Comparison of ENCODE assay signal across 19 cellular contexts in genomic region chr14:76784266-76784874, GRCh38. TPM values are rescaled to one million over a fixed set of nuclear protein-coding genes. Genes with fewer than 3 reads are reported as not detected.
A peak's percentile ranks its signal among the peaks of the same experiment; 100 is the strongest.
DNase-seq lines count a peak whose midpoint lies in the region; ATAC-seq and TF ChIP-seq lines count a peak whose summit lies in the region.
"Had no signal": no experiment of that assay in that cellular context is flagged by ENCODE, and none has a peak within 500 bp of the region (broad histone marks: within the 10 kb centered on the region; RNA-seq: fewer than 3 reads in every experiment).

No MANE protein-coding gene starts in this region.

- H3K36me3 ChIP-seq in endodermal cell (ENCODE audit: control insufficient read depth, insufficient read depth, low read length) = peaks cover 42% of the 10 kb centered on the region
- H3K36me3 ChIP-seq: ovary had no signal

- no peak overlapping the region for H3K4me3 Mint-ChIP-seq in CD4-positive, alpha-beta T cell
- H3K4me3 Mint-ChIP-seq in nephron = no peak overlapping the region
- H3K4me3 Mint-ChIP-seq in endodermal cell = no peak overlapping the region
- H3K4me3 Mint-ChIP-seq in activated T-helper 2 cell treated with anti-CD3 and anti-CD28 coated beads, Interferon-gamma antibody, Interleukin-2, Interleukin-4, amounts not matched to agents 10 μg/mL and 5 μg/mL and 100 μg/mL, durations not matched to agents 14 hours and 24 hours and 36 hours (ENCODE audit: low read depth) = no peak overlapping the region

- H3K27ac Mint-ChIP-seq in CD4-positive, alpha-beta T cell = peak overlapping the region; percentile 59
- H3K27ac Mint-ChIP-seq in nephron (peak overlapping the region; percentile 0 to 85 (median 1)), endodermal cell (no peak overlapping the region)
- no peak overlapping the region for H3K27ac Mint-ChIP-seq in activated T-helper 2 cell treated with anti-CD3 and anti-CD28 coated beads, Interferon-gamma antibody, Interleukin-2, Interleukin-4, amounts not matched to agents 10 μg/mL and 5 μg/mL and 100 μg/mL, durations not matched to agents 14 hours and 24 hours and 36 hours

- no peaks in the 10 kb centered on the region for H3K4me1 ChIP-seq in endodermal cell (ENCODE audit: control insufficient read depth, insufficient read depth, low read length)
- H3K4me1 ChIP-seq: HAP-1 had no signal

- ATAC-seq in CD4-positive, alpha-beta T cell (ENCODE audit: poor library complexity) = no peak
- peak; percentile 5 for ATAC-seq in GM19043 (IDR thresholded peaks at IDR 0.05; ENCODE audit: low read depth, unreplicated experiment)
- no peak for ATAC-seq in GM19463 (IDR thresholded peaks at IDR 0.05; ENCODE audit: unreplicated experiment)

- intact Hi-C loops in CD4-positive, alpha-beta T cell (cut with DNase I, micrococcal nuclease) = loop anchor here (1.0 kb wide), 2 partner anchors 70 to 74 kb away; no protein-coding TSS in a partner anchor
- intact Hi-C loops in activated T-helper 2 cell treated with anti-CD3 and anti-CD28 coated beads, Interferon-gamma antibody, Interleukin-2, Interleukin-4, amounts not matched to agents 10 μg/mL and 5 μg/mL and 100 μg/mL, durations not matched to agents 14 hours and 24 hours and 36 hours (cut with micrococcal nuclease) = loop anchor here (1.0 to 2.0 kb wide), 2 partner anchors 24 to 74 kb away; partner anchors contain the start of gene VASH1

- DNase-seq in CD4-positive, alpha-beta T cell = no peak
- no peak for DNase-seq in LoVo (ENCODE audit: low spot score)
- no peak for DNase-seq in endodermal cell
- DNase-seq in activated T-helper 2 cell treated with anti-CD3 and anti-CD28 coated beads, Interferon-gamma antibody, Interleukin-2, Interleukin-4, amounts not matched to agents 10 μg/mL and 5 μg/mL and 100 μg/mL, durations not matched to agents 14 hours and 24 hours and 36 hours (ENCODE audit: low spot score) = no peak
- DNase-seq: cortex of kidney had no signal

- peaks cover 70% of the 10 kb centered on the region for H3K36me3 Mint-ChIP-seq in CD4-positive, alpha-beta T cell (ENCODE audit: low read depth)
- H3K36me3 Mint-ChIP-seq in nephron (ENCODE audit: low read depth) (peaks cover 51% of the 10 kb centered on the region), endodermal cell (ENCODE audit: low read depth) (peaks cover 39% of the 10 kb centered on the region)
- peaks cover 39% of the 10 kb centered on the region for H3K36me3 Mint-ChIP-seq in activated T-helper 2 cell treated with anti-CD3 and anti-CD28 coated beads, Interferon-gamma antibody, Interleukin-2, Interleukin-4, amounts not matched to agents 10 μg/mL and 5 μg/mL and 100 μg/mL, durations not matched to agents 14 hours and 24 hours and 36 hours (ENCODE audit: low read depth)

- CTCF ChIA-PET in CD4-positive, alpha-beta T cell (lab: Charles Lee) = interaction anchor here (0.6 to 3.0 kb wide), 15 partner anchors 15 to 733 kb away, joined by 3 to 30 read pairs (median 4); partner anchors contain the start of gene ANGEL1

- no peaks in the 10 kb centered on the region for H3K27me3 ChIP-seq in CD4-positive, alpha-beta T cell (ENCODE audit: control insufficient read depth, insufficient read depth, low read length)
- no peaks in the 10 kb centered on the region for H3K27me3 ChIP-seq in endodermal cell (ENCODE audit: control insufficient read depth, insufficient read depth, low read length, poor library complexity, severe bottlenecking)
- H3K27me3 ChIP-seq: left lung, ovary had no signal

- H3K4me3 ChIP-seq in endodermal cell (ENCODE audit: low read length) = no peak overlapping the region
- H3K4me3 ChIP-seq: HAP-1, K562, left lung, ovary, skin epidermis had no signal

- POLR2A ChIA-PET in CD4-positive, alpha-beta T cell (lab: Charles Lee) = interaction anchor here (1.9 kb wide), 1 partner anchor 28 kb away, joined by 5 read pairs; the partner anchor contains the start of gene ANGEL1

- 89% methylated on average over 4 to 6 of the region's 6 CpGs for WGBS in endodermal cell (ENCODE audit: insufficient coverage in 1 of 2, insufficient read length in 1 of 2), 2 experiments

- no peaks in the 10 kb centered on the region for H3K27me3 Mint-ChIP-seq in CD4-positive, alpha-beta T cell
- H3K27me3 Mint-ChIP-seq in nephron (ENCODE audit: low read depth) = no peaks in the 10 kb centered on the region
- H3K27me3 Mint-ChIP-seq in endodermal cell (ENCODE audit: insufficient read depth) = no peaks in the 10 kb centered on the region
- no peaks in the 10 kb centered on the region for H3K27me3 Mint-ChIP-seq in activated T-helper 2 cell treated with anti-CD3 and anti-CD28 coated beads, Interferon-gamma antibody, Interleukin-2, Interleukin-4, amounts not matched to agents 10 μg/mL and 5 μg/mL and 100 μg/mL, durations not matched to agents 14 hours and 24 hours and 36 hours (ENCODE audit: low read depth)

- no peak for TF ChIP-seq CTCF in CD4-positive, alpha-beta T cell (IDR thresholded peaks at IDR 0.05)
- TF ChIP-seq CTCF in nephron (IDR thresholded peaks at IDR 0.05; ENCODE audit: unreplicated experiment in 3 of 3) = no peak
- no peak for TF ChIP-seq CTCF in endodermal cell (conservative IDR thresholded peaks at IDR 0.05)

- no peaks in the 10 kb centered on the region for H3K9me3 Mint-ChIP-seq in CD4-positive, alpha-beta T cell
- H3K9me3 Mint-ChIP-seq in nephron (no peaks in the 10 kb centered on the region), endodermal cell (no peaks in the 10 kb centered on the region)
- no peaks in the 10 kb centered on the region for H3K9me3 Mint-ChIP-seq in activated T-helper 2 cell treated with anti-CD3 and anti-CD28 coated beads, Interferon-gamma antibody, Interleukin-2, Interleukin-4, amounts not matched to agents 10 μg/mL and 5 μg/mL and 100 μg/mL, durations not matched to agents 14 hours and 24 hours and 36 hours

- no peaks in the 10 kb centered on the region for H3K9me3 ChIP-seq in CD4-positive, alpha-beta T cell (ENCODE audit: control insufficient read depth, low read length)
- no peaks in the 10 kb centered on the region for H3K9me3 ChIP-seq in endodermal cell (ENCODE audit: control insufficient read depth, low read length)
- H3K9me3 ChIP-seq: HAP-1, left lung, ovary had no signal

- no peak overlapping the region for H3K27ac ChIP-seq in CD4-positive, alpha-beta T cell (ENCODE audit: low read depth, low read length)
- H3K27ac ChIP-seq in cingulate gyrus (ENCODE audit: low read depth, low read length) (peak overlapping the region; percentile 81), endodermal cell (ENCODE audit: low read depth, low read length) (no peak overlapping the region)
- H3K27ac ChIP-seq: epithelial cell of prostate, ovary, RWPE1, VCaP had no signal

- H3K4me1 Mint-ChIP-seq in CD4-positive, alpha-beta T cell (ENCODE audit: low read depth) = peaks cover 23% of the 10 kb centered on the region
- peaks cover 42% of the 10 kb centered on the region for H3K4me1 Mint-ChIP-seq in nephron
- peaks cover 2% of the 10 kb centered on the region for H3K4me1 Mint-ChIP-seq in endodermal cell
- peaks cover 32% of the 10 kb centered on the region for H3K4me1 Mint-ChIP-seq in activated T-helper 2 cell treated with anti-CD3 and anti-CD28 coated beads, Interferon-gamma antibody, Interleukin-2, Interleukin-4, amounts not matched to agents 10 μg/mL and 5 μg/mL and 100 μg/mL, durations not matched to agents 14 hours and 24 hours and 36 hours (ENCODE audit: low read depth)

- no peak overlapping the region for H3K9ac ChIP-seq in endodermal cell (ENCODE audit: extremely low read depth, low read length, poor library complexity, severe bottlenecking)

RNA-seq across cellular contexts. Expression of gene VASH1, which starts 23.1 kb away (rescaled TPM):
- total RNA-seq in CD4-positive, alpha-beta T cell = 1 to 10 TPM; 7.3 to 9.2 TPM
- 10 to 100 TPM; 10.3 to 19.8 TPM for total RNA-seq in endodermal cell
- polyA plus RNA-seq in endodermal cell (2013, experiment 1 of 2) = 39.3 TPM
- 42.6 TPM for polyA plus RNA-seq in endodermal cell (2013, experiment 2 of 2)
- total RNA-seq in activated T-helper 2 cell treated with anti-CD3 and anti-CD28 coated beads, Interferon-gamma antibody, Interleukin-2, Interleukin-4, amounts not matched to agents 10 μg/mL and 5 μg/mL and 100 μg/mL, durations not matched to agents 14 hours and 24 hours and 36 hours = 12.4 and 12.9 TPM in 2 replicates

RNA-seq across cellular contexts. Expression of gene ANGEL1, which starts 28.3 kb away (rescaled TPM):
- total RNA-seq in CD4-positive, alpha-beta T cell = 10 to 100 TPM; 10.1 to 10.4 TPM
- 10 to 100 TPM; 21.5 to 32.5 TPM for total RNA-seq in endodermal cell
- 26.1 TPM for polyA plus RNA-seq in endodermal cell (2013, experiment 1 of 2)
- polyA plus RNA-seq in endodermal cell (2013, experiment 2 of 2) = 22.1 TPM
- 15.0 and 15.9 TPM in 2 replicates for total RNA-seq in activated T-helper 2 cell treated with anti-CD3 and anti-CD28 coated beads, Interferon-gamma antibody, Interleukin-2, Interleukin-4, amounts not matched to agents 10 μg/mL and 5 μg/mL and 100 μg/mL, durations not matched to agents 14 hours and 24 hours and 36 hours

RNA-seq across cellular contexts. Expression of gene LRRC74A, which starts 41.8 kb away (rescaled TPM):
- not detected for total RNA-seq in CD4-positive, alpha-beta T cell
- not detected for total RNA-seq in endodermal cell
- polyA plus RNA-seq in endodermal cell (2013, experiment 1 of 2) = not detected
- polyA plus RNA-seq in endodermal cell (2013, experiment 2 of 2) = not detected
- not detected in 2 replicates for total RNA-seq in activated T-helper 2 cell treated with anti-CD3 and anti-CD28 coated beads, Interferon-gamma antibody, Interleukin-2, Interleukin-4, amounts not matched to agents 10 μg/mL and 5 μg/mL and 100 μg/mL, durations not matched to agents 14 hours and 24 hours and 36 hours
- total RNA-seq: activated CD8-positive, alpha-beta memory T cell treated with anti-CD3 and anti-CD28 coated beads for 36 hours; Calu3; K562; left lung had no signal
- polyA plus RNA-seq: K562 had no signal

Comparison
In these comparisons a context has a peak if more than half of its experiments do, and no peak if none do; other contexts are left out.
1. H3K27ac Mint-ChIP-seq: peak in CD4-positive, alpha-beta T cell (single experiment) and nephron (3 of 3); none in endodermal cell (single experiment) and activated T-helper 2 cell treated with anti-CD3 and anti-CD28 coated beads, Interferon-gamma antibody, Interleukin-2, Interleukin-4, amounts not matched to agents 10 μg/mL and 5 μg/mL and 100 μg/mL, durations not matched to agents 14 hours and 24 hours and 36 hours (single experiment).